Comparison of ENCODE assay signal across 8 cellular contexts in the genomic region with DNA sequence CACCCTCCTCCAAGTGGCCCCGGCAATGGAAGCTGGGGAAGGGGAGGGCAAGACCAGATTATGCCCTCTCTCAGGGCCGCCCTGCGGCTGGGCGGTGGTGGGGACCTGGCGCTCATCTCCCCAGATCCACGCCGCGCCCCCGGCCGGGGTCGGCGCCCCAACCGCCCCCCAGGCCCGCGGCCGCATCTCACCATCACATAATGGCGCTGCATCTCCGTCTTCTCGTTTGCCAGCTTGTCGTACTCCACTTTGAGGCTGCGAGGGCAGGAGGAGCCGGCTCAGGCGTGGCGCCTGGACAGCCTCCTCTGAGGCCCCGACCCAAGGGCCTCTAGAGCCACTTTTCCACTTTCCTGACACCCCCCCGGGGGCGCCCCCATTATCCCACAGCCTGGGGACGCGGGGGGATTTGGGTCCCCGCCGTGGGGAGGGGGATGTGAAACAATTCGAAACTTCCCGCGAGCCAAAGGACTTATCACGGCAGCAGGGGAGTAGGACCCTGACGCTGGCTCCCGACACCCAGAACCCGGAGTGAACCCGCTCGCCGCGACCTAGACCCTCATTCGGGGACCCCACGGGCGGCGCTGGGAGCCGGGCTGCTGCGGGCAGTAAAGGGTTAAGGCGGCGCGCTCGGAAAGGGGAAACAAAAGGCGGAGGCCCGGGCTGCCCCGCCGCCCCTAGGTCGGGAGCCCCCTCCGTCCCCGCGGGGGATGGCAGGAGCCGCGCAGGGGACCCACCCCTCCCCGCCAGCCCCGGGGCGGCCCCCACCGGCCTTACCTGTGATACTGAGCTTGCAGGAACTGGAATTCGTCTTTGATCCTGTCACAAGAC. TPM values are rescaled to one million over a fixed set of nuclear protein-coding genes. Genes with fewer than 3 reads are reported as not detected.
DNase-seq lines count a peak whose midpoint lies in the region; ATAC-seq and TF ChIP-seq lines count a peak whose summit lies in the region.

No MANE protein-coding gene starts in this region.

- ATAC-seq in HG03280 (IDR thresholded peaks at IDR 0.05; ENCODE audit: unreplicated experiment) = no peak

- H3K9me3 Mint-ChIP-seq in T-helper 1 cell treated with Interleukin-12 subunit alpha and Interleukin-12 subunit beta and Interleukin-4 antibody, amounts not matched to agents 30 μg/mL and 1 μg/mL, for 36 hours = no peaks in the 10 kb centered on the region

- H3K27ac ChIP-seq in breast epithelium = peak overlapping the region; percentile 98

- intact Hi-C loops in breast epithelium (cut with DNase I; ENCODE audit: low total_unique reads) = no loop called here
- intact Hi-C loops in lower leg skin (cut with DNase I; ENCODE audit: low total_unique reads) = no loop called here

- 1 to 5% methylated on average over 33 to 57 of the region's 67 CpGs for WGBS in lower leg skin, 2 donors

- H3K9me3 ChIP-seq in breast epithelium = no peaks in the 10 kb centered on the region

- TF ChIP-seq POLR2A in breast epithelium (IDR thresholded peaks at IDR 0.05) (no peak), lower leg skin (IDR thresholded peaks at IDR 0.05) (no peak)

- H3K4me3 ChIP-seq in breast epithelium (peak overlapping the region; percentile 81 to 92 (median 82)), lower leg skin (ENCODE audit: low read depth, poor library complexity, severe bottlenecking) (peak overlapping the region; percentile 82)

- H3K27ac Mint-ChIP-seq in T-helper 1 cell treated with Interleukin-12 subunit alpha and Interleukin-12 subunit beta and Interleukin-4 antibody, amounts not matched to agents 30 μg/mL and 1 μg/mL, for 36 hours = peak overlapping the region; percentile 69

- DNase-seq in SIG-M5 treated with dmso at 0.1 percent for 504 hours (lab: John Stamatoyannopoulos, UW; ENCODE audit: unreplicated experiment) (peak; percentile 21), SIG-M5 (lab: John Stamatoyannopoulos, UW) (no peak), breast epithelium (ENCODE audit: low spot score in 2 of 2) (no peak), lower leg skin (ENCODE audit: low spot score in 2 of 2) (peak; percentile 32 to 91), NCI-H2081 treated with DMSO at 0.1 percent for 48 hours (lab: John Stamatoyannopoulos, UW) (no peak)
- DNase-seq in stimulated activated CD8-positive, alpha-beta memory T cell treated with anti-CD3 and anti-CD28 coated beads, Interleukin-4, amount 100 ng/mL, for 24 hours (ENCODE audit: low read depth) = peak; percentile 23

- TF ChIP-seq CTCF in breast epithelium (IDR thresholded peaks at IDR 0.05) = no peak
- no peak for TF ChIP-seq CTCF in lower leg skin (IDR thresholded peaks at IDR 0.05)

- peaks cover 6% of the 10 kb centered on the region for H3K27me3 Mint-ChIP-seq in T-helper 1 cell treated with Interleukin-12 subunit alpha and Interleukin-12 subunit beta and Interleukin-4 antibody, amounts not matched to agents 30 μg/mL and 1 μg/mL, for 36 hours (ENCODE audit: low read depth)

- H3K4me1 Mint-ChIP-seq in T-helper 1 cell treated with Interleukin-12 subunit alpha and Interleukin-12 subunit beta and Interleukin-4 antibody, amounts not matched to agents 30 μg/mL and 1 μg/mL, for 36 hours (ENCODE audit: low read depth) = peaks cover 61% of the 10 kb centered on the region

- H3K36me3 ChIP-seq in breast epithelium = no peaks in the 10 kb centered on the region

- H3K27me3 ChIP-seq in breast epithelium = no peaks in the 10 kb centered on the region

- H3K36me3 Mint-ChIP-seq in T-helper 1 cell treated with Interleukin-12 subunit alpha and Interleukin-12 subunit beta and Interleukin-4 antibody, amounts not matched to agents 30 μg/mL and 1 μg/mL, for 36 hours (ENCODE audit: low read depth) = peaks cover 41% of the 10 kb centered on the region

- peaks cover 6 to 17% of the 10 kb centered on the region in 2 donors for H3K4me1 ChIP-seq in breast epithelium

- peak overlapping the region; percentile 99 for H3K4me3 Mint-ChIP-seq in T-helper 1 cell treated with Interleukin-12 subunit alpha and Interleukin-12 subunit beta and Interleukin-4 antibody, amounts not matched to agents 30 μg/mL and 1 μg/mL, for 36 hours

RNA-seq across cellular contexts. Expression of a gene that starts 2.1 kb away (rescaled TPM):
- 10 to 100 TPM; 67.0 to 73.9 (median 73.4) TPM for total RNA-seq in breast epithelium
- 100 to 1,000 TPM in 3 of 4 donors, 10 to 100 TPM in 1; 95.7 to 136 (median 124) TPM for total RNA-seq in lower leg skin

Comparison
In these comparisons a context has a peak if more than half of its experiments do, and no peak if none do; other contexts are left out.
1. DNase-seq: peak in SIG-M5 treated with dmso at 0.1 percent for 504 hours (single experiment), lower leg skin (2 of 2) and stimulated activated CD8-positive, alpha-beta memory T cell treated with anti-CD3 and anti-CD28 coated beads, Interleukin-4, amount 100 ng/mL, for 24 hours (single experiment); none in SIG-M5 (single experiment), breast epithelium (0 of 2) and NCI-H2081 treated with DMSO at 0.1 percent for 48 hours (single experiment).